1 cellular context compared by ENCODE assay signal in genomic region chr18:32021756-32022564, GRCh38.
TF ChIP-seq lines count a peak whose summit lies in the region.

No MANE protein-coding gene starts in this region.

TF ChIP-seq in K562, 482 proteins besides CTCF, POLR2A, EP300 and RAD21:
- TF ChIP-seq CBX8 (IDR thresholded peaks at IDR 0.05; ENCODE audit: borderline replicate concordance, extremely low read depth, low read depth, low read length, poor library complexity, severe bottlenecking) (peak; percentile 98), CREB3 (tag; conservative IDR thresholded peaks at IDR 0.05; ENCODE audit: low read depth) (no peak), MYNN (IDR thresholded peaks at IDR 0.05) (no peak), MYNN (CRISPR knock-in tag; IDR thresholded peaks at IDR 0.05) (no peak), BMI1 (IDR thresholded peaks at IDR 0.05; ENCODE audit: low read length) (peak; percentile 21; the same call in 1 of the 2 replicates), CBX2 (IDR thresholded peaks at IDR 0.05; ENCODE audit: insufficient read depth, low read length, poor library complexity, severe bottlenecking) (peak; percentile 95), ZFP36 (IDR thresholded peaks at IDR 0.05; ENCODE audit: low read depth, low read length, partially characterized antibody) (peak; percentile 31), CREM (IDR thresholded peaks at IDR 0.05; ENCODE audit: low read depth) (no peak), ZNF699 (CRISPR knock-in tag; IDR thresholded peaks at IDR 0.05; ENCODE audit: insufficient replicate concordance) (no peak)
TF ChIP-seq in K562: peak in this region for 4.
